ENCODE assay signal across 25 cellular contexts in genomic region chr11:23423119-23423518, GRCh38.
DNase-seq lines count a peak whose midpoint lies in the region; ATAC-seq and TF ChIP-seq lines count a peak whose summit lies in the region.
"Had no signal": no experiment of that assay in that cellular context is flagged by ENCODE, and none has a peak within 500 bp of the region (broad histone marks: within the 10 kb centered on the region; RNA-seq: fewer than 3 reads in every experiment).

No MANE protein-coding gene starts in this region.

- H3K4me3 ChIP-seq in fibroblast of villous mesenchyme (ENCODE audit: low read depth, low read length) (no peak overlapping the region), coronary artery (no peak overlapping the region)
- H3K4me3 ChIP-seq: gastroesophageal sphincter, thoracic aorta, vagina had no signal

- no peak for TF ChIP-seq CTCF in AG09319 (IDR thresholded peaks at IDR 0.05; ENCODE audit: low read depth, low read length)
- no peak for TF ChIP-seq CTCF in fibroblast of villous mesenchyme (IDR thresholded peaks at IDR 0.05; ENCODE audit: insufficient read depth, low read depth, low read length)
- TF ChIP-seq CTCF in coronary artery (IDR thresholded peaks at IDR 0.05) = no peak

- ATAC-seq in HG02798 (IDR thresholded peaks at IDR 0.05; ENCODE audit: poor library complexity, unreplicated experiment) = no peak
- ATAC-seq: activated T-cell treated with anti-CD3 and anti-CD28 coated beads, Interleukin-2, amount 50 U/mL, for 72 hours; gastroesophageal sphincter; left ventricle myocardium superior; sciatic nerve; stimulated activated naive CD8-positive, alpha-beta T cell treated with anti-CD3 and anti-CD28 coated beads, Interleukin-15, Interleukin-2, amounts not matched to agents 100 U/mL and 50 U/mL, for 24 hours; T-helper 17 cell had no signal

- no peak overlapping the region for H3K27ac ChIP-seq in coronary artery
- H3K27ac ChIP-seq: gastroesophageal sphincter, thoracic aorta, vagina had no signal

- peak; percentile 5 for DNase-seq in AG09319 (ENCODE audit: extremely low read depth, low read depth)
- peak; percentile 35 for DNase-seq in HS-27A (ENCODE audit: low read depth)
- peak; percentile 15 for DNase-seq in amniotic stem cell (lab: John Stamatoyannopoulos, UW)
- DNase-seq in fibroblast of villous mesenchyme (ENCODE audit: low read depth) = peak; percentile 16
- DNase-seq in occipital lobe (lab: John Stamatoyannopoulos, UW) = no peak
- DNase-seq in coronary artery (ENCODE audit: low spot score) = no peak
- no peak for DNase-seq in mesenteric fat pad (ENCODE audit: low spot score)
- DNase-seq: activated CD4-positive, alpha-beta T cell treated with anti-CD3 and anti-CD28 coated beads, Interleukin-2, amount 10 ng/mL, durations not matched to agents 24 days and 14 days; activated naive CD4-positive, alpha-beta T cell treated with Interleukin-2 at 50 U/mL for 16 hours; activated T-cell treated with anti-CD3 and anti-CD28 coated beads, Interleukin-2, amount 50 U/mL, for 72 hours; anterior cingulate cortex; CD4-positive, CD25-positive, alpha-beta regulatory T cell; islet precursor cell; KG1; left ventricle myocardium superior; NCI-H2171 treated with DMSO at 0.1 percent for 48 hours; NCI-H526; stimulated activated CD4-positive, alpha-beta T cell treated with anti-CD3 and anti-CD28 coated beads, Interleukin-15, amount 100 ng/mL, for 24 hours; stimulated activated naive CD8-positive, alpha-beta T cell treated with anti-CD3 and anti-CD28 coated beads, Interleukin-15, Interleukin-2, amounts not matched to agents 100 U/mL and 50 U/mL, for 24 hours; T-helper 17 cell had no signal

Comparison
In these comparisons a context has a peak if more than half of its experiments do, and no peak if none do; other contexts are left out.
1. DNase-seq: peak in AG09319 (single experiment), HS-27A (single experiment), amniotic stem cell (single experiment) and fibroblast of villous mesenchyme (single experiment); none in occipital lobe (single experiment), coronary artery (single experiment) and mesenteric fat pad (single experiment).